Comparison of ENCODE assay signal across 1 cellular context in the genomic region with DNA sequence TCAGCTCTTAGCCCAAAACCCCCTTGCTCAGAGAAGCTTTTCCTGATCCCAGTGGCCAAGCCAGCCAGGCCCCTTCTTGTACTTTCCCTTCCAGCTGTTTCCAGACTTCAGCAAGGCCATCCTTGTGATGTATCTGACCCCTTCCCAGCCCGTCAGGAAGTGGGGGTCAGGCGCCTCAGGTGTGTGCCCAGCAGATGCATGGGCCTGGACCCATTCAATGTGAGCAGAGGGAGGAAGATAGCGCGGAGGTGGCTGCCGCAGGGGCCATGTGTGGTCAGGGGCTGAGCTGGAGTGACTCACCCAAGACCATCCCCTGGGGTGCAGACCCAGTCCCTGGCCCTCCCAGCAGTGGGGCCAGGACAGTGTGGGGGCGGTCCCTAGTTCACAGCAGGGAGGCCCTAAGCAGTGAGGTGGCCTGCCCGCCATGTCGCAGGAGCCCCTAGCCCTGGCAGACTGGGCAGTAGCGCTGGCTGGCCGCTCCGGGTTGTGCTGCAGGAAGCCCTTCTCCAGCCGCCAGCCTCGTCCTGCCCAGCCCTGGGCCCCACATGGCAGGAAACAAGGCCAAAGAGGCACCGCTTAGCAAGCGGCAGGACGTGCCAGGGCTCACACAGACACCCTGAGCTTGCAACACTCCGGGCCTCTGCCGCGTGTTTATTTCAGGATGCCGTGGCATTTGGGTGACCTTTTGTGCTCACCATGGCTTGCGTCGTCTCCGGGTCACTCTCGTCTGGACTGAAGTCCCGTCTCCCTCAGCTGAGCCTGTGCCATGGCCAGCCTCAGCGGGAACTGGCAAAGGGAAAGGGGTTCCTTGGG.
TF ChIP-seq lines count a peak whose summit lies in the region.

No MANE protein-coding gene starts in this region.

TF ChIP-seq in HepG2, 621 proteins besides CTCF, POLR2A, EP300 and RAD21 (continued from another document and continues in another):
- TF ChIP-seq, protein P1, sequence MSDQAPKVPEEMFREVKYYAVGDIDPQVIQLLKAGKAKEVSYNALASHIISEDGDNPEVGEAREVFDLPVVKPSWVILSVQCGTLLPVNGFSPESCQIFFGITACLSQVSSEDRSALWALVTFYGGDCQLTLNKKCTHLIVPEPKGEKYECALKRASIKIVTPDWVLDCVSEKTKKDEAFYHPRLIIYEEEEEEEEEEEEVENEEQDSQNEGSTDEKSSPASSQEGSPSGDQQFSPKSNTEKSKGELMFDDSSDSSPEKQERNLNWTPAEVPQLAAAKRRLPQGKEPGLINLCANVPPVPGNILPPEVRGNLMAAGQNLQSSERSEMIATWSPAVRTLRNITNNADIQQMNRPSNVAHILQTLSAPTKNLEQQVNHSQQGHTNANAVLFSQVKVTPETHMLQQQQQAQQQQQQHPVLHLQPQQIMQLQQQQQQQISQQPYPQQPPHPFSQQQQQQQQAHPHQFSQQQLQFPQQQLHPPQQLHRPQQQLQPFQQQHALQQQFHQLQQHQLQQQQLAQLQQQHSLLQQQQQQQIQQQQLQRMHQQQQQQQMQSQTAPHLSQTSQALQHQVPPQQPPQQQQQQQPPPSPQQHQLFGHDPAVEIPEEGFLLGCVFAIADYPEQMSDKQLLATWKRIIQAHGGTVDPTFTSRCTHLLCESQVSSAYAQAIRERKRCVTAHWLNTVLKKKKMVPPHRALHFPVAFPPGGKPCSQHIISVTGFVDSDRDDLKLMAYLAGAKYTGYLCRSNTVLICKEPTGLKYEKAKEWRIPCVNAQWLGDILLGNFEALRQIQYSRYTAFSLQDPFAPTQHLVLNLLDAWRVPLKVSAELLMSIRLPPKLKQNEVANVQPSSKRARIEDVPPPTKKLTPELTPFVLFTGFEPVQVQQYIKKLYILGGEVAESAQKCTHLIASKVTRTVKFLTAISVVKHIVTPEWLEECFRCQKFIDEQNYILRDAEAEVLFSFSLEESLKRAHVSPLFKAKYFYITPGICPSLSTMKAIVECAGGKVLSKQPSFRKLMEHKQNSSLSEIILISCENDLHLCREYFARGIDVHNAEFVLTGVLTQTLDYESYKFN (CRISPR knock-in tag; conservative IDR thresholded peaks at IDR 0.05) = peak; percentile 97
- TF ChIP-seq ZNF614 (CRISPR knock-in tag; IDR thresholded peaks at IDR 0.05; ENCODE audit: borderline replicate concordance) = peak; percentile 89; the same call in 1 of the 2 replicates
- TF ChIP-seq, protein P2, sequence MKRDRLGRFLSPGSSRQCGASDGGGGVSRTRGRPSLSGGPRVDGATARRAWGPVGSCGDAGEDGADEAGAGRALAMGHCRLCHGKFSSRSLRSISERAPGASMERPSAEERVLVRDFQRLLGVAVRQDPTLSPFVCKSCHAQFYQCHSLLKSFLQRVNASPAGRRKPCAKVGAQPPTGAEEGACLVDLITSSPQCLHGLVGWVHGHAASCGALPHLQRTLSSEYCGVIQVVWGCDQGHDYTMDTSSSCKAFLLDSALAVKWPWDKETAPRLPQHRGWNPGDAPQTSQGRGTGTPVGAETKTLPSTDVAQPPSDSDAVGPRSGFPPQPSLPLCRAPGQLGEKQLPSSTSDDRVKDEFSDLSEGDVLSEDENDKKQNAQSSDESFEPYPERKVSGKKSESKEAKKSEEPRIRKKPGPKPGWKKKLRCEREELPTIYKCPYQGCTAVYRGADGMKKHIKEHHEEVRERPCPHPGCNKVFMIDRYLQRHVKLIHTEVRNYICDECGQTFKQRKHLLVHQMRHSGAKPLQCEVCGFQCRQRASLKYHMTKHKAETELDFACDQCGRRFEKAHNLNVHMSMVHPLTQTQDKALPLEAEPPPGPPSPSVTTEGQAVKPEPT (CRISPR knock-in tag; IDR thresholded peaks at IDR 0.05; ENCODE audit: low read depth) = no peak
- TF ChIP-seq, protein P3, sequence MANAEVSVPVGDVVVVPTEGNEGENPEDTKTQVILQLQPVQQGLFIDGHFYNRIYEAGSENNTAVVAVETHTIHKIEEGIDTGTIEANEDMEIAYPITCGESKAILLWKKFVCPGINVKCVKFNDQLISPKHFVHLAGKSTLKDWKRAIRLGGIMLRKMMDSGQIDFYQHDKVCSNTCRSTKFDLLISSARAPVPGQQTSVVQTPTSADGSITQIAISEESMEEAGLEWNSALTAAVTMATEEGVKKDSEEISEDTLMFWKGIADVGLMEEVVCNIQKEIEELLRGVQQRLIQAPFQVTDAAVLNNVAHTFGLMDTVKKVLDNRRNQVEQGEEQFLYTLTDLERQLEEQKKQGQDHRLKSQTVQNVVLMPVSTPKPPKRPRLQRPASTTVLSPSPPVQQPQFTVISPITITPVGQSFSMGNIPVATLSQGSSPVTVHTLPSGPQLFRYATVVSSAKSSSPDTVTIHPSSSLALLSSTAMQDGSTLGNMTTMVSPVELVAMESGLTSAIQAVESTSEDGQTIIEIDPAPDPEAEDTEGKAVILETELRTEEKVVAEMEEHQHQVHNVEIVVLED (CRISPR knock-in tag; IDR thresholded peaks at IDR 0.05; ENCODE audit: borderline replicate concordance) = peak; percentile 77; the same call in 1 of the 2 replicates
- TF ChIP-seq, protein P4, sequence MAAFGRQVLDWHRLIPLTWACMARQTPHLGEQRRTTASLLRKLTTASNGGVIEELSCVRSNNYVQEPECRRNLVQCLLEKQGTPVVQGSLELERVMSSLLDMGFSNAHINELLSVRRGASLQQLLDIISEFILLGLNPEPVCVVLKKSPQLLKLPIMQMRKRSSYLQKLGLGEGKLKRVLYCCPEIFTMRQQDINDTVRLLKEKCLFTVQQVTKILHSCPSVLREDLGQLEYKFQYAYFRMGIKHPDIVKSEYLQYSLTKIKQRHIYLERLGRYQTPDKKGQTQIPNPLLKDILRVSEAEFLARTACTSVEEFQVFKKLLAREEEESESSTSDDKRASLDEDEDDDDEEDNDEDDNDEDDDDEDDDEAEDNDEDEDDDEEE (CRISPR knock-in tag; IDR thresholded peaks at IDR 0.05) = peak; percentile 82; the same call in 1 of the 2 replicates
- peak; percentile 38 for TF ChIP-seq PHF5A (CRISPR knock-in tag; IDR thresholded peaks at IDR 0.05; ENCODE audit: low read depth, unreplicated experiment)
- no peak for TF ChIP-seq LCORL (IDR thresholded peaks at IDR 0.05)
- TF ChIP-seq LCORL (CRISPR knock-in tag; IDR thresholded peaks at IDR 0.05) = peak; percentile 96
- no peak for TF ChIP-seq NONO (IDR thresholded peaks at IDR 0.05)
- peak; percentile 79 for TF ChIP-seq NONO (CRISPR knock-in tag; conservative IDR thresholded peaks at IDR 0.05)
- TF ChIP-seq YEATS2 (CRISPR knock-in tag; IDR thresholded peaks at IDR 0.05; ENCODE audit: borderline replicate concordance) = peak; percentile 67; the same call in 1 of the 2 replicates
- TF ChIP-seq ELF4 (CRISPR knock-in tag; IDR thresholded peaks at IDR 0.05; ENCODE audit: borderline replicate concordance) = peak; percentile 79; the same call in 1 of the 2 replicates
- peak; percentile 66 for TF ChIP-seq YY1 (IDR thresholded peaks at IDR 0.05; ENCODE audit: insufficient read depth, insufficient replicate concordance, low read depth, low read length)
- no peak for TF ChIP-seq ZNF333 (CRISPR knock-in tag; IDR thresholded peaks at IDR 0.05; ENCODE audit: borderline replicate concordance)
- TF ChIP-seq, protein P5, sequence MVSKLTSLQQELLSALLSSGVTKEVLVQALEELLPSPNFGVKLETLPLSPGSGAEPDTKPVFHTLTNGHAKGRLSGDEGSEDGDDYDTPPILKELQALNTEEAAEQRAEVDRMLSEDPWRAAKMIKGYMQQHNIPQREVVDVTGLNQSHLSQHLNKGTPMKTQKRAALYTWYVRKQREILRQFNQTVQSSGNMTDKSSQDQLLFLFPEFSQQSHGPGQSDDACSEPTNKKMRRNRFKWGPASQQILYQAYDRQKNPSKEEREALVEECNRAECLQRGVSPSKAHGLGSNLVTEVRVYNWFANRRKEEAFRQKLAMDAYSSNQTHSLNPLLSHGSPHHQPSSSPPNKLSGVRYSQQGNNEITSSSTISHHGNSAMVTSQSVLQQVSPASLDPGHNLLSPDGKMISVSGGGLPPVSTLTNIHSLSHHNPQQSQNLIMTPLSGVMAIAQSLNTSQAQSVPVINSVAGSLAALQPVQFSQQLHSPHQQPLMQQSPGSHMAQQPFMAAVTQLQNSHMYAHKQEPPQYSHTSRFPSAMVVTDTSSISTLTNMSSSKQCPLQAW (CRISPR knock-in tag; IDR thresholded peaks at IDR 0.05) = peak; percentile 89
- peak; percentile 85; the same call in 1 of the 2 replicates for TF ChIP-seq PPARG (CRISPR knock-in tag; conservative IDR thresholded peaks at IDR 0.05)
- TF ChIP-seq ELF1 (CRISPR knock-in tag; IDR thresholded peaks at IDR 0.05) = peak; percentile 36; the same call in 1 of the 2 replicates
- TF ChIP-seq ATF7-NPFF (CRISPR knock-in tag; IDR thresholded peaks at IDR 0.05; ENCODE audit: low read depth) = peak; percentile 90; the same call in 1 of the 2 replicates
- TF ChIP-seq, protein P6, sequence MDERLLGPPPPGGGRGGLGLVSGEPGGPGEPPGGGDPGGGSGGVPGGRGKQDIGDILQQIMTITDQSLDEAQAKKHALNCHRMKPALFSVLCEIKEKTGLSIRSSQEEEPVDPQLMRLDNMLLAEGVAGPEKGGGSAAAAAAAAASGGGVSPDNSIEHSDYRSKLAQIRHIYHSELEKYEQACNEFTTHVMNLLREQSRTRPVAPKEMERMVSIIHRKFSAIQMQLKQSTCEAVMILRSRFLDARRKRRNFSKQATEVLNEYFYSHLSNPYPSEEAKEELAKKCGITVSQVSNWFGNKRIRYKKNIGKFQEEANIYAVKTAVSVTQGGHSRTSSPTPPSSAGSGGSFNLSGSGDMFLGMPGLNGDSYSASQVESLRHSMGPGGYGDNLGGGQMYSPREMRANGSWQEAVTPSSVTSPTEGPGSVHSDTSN (CRISPR knock-in tag; IDR thresholded peaks at IDR 0.05) = no peak
- TF ChIP-seq, protein P7, sequence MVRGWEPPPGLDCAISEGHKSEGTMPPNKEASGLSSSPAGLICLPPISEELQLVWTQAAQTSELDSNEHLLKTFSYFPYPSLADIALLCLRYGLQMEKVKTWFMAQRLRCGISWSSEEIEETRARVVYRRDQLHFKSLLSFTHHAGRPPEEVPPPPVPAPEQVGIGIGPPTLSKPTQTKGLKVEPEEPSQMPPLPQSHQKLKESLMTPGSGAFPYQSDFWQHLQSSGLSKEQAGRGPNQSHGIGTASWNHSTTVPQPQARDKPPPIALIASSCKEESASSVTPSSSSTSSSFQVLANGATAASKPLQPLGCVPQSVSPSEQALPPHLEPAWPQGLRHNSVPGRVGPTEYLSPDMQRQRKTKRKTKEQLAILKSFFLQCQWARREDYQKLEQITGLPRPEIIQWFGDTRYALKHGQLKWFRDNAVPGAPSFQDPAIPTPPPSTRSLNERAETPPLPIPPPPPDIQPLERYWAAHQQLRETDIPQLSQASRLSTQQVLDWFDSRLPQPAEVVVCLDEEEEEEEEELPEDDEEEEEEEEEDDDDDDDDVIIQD (CRISPR knock-in tag; IDR thresholded peaks at IDR 0.05; ENCODE audit: low read depth) = no peak
- TF ChIP-seq, protein P8, sequence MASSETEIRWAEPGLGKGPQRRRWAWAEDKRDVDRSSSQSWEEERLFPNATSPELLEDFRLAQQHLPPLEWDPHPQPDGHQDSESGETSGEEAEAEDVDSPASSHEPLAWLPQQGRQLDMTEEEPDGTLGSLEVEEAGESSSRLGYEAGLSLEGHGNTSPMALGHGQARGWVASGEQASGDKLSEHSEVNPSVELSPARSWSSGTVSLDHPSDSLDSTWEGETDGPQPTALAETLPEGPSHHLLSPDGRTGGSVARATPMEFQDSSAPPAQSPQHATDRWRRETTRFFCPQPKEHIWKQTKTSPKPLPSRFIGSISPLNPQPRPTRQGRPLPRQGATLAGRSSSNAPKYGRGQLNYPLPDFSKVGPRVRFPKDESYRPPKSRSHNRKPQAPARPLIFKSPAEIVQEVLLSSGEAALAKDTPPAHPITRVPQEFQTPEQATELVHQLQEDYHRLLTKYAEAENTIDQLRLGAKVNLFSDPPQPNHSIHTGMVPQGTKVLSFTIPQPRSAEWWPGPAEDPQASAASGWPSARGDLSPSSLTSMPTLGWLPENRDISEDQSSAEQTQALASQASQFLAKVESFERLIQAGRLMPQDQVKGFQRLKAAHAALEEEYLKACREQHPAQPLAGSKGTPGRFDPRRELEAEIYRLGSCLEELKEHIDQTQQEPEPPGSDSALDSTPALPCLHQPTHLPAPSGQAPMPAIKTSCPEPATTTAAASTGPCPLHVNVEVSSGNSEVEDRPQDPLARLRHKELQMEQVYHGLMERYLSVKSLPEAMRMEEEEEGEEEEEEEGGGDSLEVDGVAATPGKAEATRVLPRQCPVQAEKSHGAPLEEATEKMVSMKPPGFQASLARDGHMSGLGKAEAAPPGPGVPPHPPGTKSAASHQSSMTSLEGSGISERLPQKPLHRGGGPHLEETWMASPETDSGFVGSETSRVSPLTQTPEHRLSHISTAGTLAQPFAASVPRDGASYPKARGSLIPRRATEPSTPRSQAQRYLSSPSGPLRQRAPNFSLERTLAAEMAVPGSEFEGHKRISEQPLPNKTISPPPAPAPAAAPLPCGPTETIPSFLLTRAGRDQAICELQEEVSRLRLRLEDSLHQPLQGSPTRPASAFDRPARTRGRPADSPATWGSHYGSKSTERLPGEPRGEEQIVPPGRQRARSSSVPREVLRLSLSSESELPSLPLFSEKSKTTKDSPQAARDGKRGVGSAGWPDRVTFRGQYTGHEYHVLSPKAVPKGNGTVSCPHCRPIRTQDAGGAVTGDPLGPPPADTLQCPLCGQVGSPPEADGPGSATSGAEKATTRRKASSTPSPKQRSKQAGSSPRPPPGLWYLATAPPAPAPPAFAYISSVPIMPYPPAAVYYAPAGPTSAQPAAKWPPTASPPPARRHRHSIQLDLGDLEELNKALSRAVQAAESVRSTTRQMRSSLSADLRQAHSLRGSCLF (CRISPR knock-in tag; IDR thresholded peaks at IDR 0.05; ENCODE audit: borderline replicate concordance) = no peak
- 0 out of 2 replicates have a peak, but pooled peaks have one; percentile 24 for TF ChIP-seq ZNF878 (CRISPR knock-in tag; IDR thresholded peaks at IDR 0.05)
- no peak for TF ChIP-seq ZNF549 (CRISPR knock-in tag; IDR thresholded peaks at IDR 0.05)
- 0 out of 2 replicates have a peak, but pooled peaks have one; percentile 38 for TF ChIP-seq ZNF557 (CRISPR knock-in tag; IDR thresholded peaks at IDR 0.05)
- TF ChIP-seq ZNF678 (CRISPR knock-in tag; IDR thresholded peaks at IDR 0.05) = no peak
- TF ChIP-seq ZNF430 (CRISPR knock-in tag; IDR thresholded peaks at IDR 0.05) = peak; percentile 93
- TF ChIP-seq, protein P9, sequence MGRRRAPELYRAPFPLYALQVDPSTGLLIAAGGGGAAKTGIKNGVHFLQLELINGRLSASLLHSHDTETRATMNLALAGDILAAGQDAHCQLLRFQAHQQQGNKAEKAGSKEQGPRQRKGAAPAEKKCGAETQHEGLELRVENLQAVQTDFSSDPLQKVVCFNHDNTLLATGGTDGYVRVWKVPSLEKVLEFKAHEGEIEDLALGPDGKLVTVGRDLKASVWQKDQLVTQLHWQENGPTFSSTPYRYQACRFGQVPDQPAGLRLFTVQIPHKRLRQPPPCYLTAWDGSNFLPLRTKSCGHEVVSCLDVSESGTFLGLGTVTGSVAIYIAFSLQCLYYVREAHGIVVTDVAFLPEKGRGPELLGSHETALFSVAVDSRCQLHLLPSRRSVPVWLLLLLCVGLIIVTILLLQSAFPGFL (CRISPR knock-in tag; IDR thresholded peaks at IDR 0.05) = no peak
- peak; percentile 32; the same call in 1 of the 2 replicates for TF ChIP-seq MIER2 (CRISPR knock-in tag; IDR thresholded peaks at IDR 0.05)
- peak; percentile 76 for TF ChIP-seq BCL6 (CRISPR knock-in tag; IDR thresholded peaks at IDR 0.05)
